ENCODE assay signal across 22 cellular contexts in the genomic region with DNA sequence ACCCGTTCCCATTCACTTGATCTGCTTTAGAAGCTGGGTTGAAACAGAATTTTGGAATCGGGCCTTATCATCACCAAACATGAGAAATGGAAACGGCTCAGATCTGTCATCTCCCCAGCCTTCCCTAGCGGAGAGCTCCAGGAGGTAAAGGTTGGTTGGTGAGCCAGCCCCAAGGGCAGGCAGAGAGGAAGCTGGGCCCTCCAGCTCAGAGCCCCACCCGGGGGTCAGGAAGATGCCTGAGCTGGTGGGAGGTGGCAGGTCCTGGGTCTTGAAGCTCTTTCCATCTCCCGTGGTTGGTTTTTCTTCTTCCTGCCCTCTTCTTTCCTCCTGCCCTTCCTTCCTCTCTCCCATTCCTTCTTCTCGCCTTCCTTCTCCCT.
"Had no signal": no experiment of that assay in that cellular context is flagged by ENCODE, and none has a peak within 500 bp of the region (broad histone marks: within the 10 kb centered on the region; RNA-seq: fewer than 3 reads in every experiment).

No MANE protein-coding gene starts in this region.

- H3K36me3 ChIP-seq: SJSA1 had no signal

- DNase-seq: KBM-7, MV-4-11, NCI-H1048, NCI-H1105, NCI-H1417, NCI-H146, NCI-H1694 treated with DMSO at 0.1 percent for 48 hours, NCI-H1930, NCI-H2081 treated with DMSO at 0.1 percent for 48 hours, NCI-H2171, NCI-H226, NCI-H446, NCI-H510A, NCI-H524 treated with DMSO at 0.1 percent for 48 hours, NCI-H69, NCI-H774, Right ventricle myocardium superior, RPMI8226, SIG-M5 had no signal

- H3K4me3 ChIP-seq: SJSA1, SK-N-MC had no signal

- H3K27ac ChIP-seq: SJSA1, SK-N-MC had no signal

- H3K9me3 ChIP-seq: SJSA1 had no signal

- H3K4me1 ChIP-seq: SJSA1 had no signal

- H3K27me3 ChIP-seq: SJSA1 had no signal

- FAIRE-seq: RCC 7860 had no signal
